ENCODE assay signal across 23 cellular contexts in the genomic region with DNA sequence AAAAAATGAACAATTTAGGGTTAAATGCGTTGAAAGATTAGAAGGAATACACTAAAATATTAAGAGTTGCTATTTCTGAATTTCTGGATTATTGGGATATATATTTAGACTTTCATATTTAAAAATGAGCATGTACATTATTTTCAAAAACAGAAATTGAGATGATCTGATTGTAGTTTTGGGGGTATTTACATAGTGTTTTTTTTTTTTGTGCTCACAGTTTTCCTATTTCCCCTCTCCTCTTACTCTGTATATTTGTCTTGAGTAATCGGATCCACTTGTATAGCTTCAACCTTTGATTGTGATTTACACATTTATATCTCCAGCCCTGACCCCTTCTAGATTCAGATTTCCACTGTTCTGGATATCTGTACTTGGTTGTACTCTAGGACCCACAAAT. TPM values are rescaled to one million over a fixed set of nuclear protein-coding genes. Genes with fewer than 3 reads are reported as not detected.
DNase-seq lines count a peak whose midpoint lies in the region; ATAC-seq and TF ChIP-seq lines count a peak whose summit lies in the region.
"Had no signal": no experiment of that assay in that cellular context is flagged by ENCODE, and none has a peak within 500 bp of the region (broad histone marks: within the 10 kb centered on the region; RNA-seq: fewer than 3 reads in every experiment).

No MANE protein-coding gene starts in this region.

- H3K27me3 Mint-ChIP-seq in natural killer cell treated with Interleukin-12 subunit alpha and Interleukin-12 subunit beta and Interleukin-15 and Interleukin-18, amount 100 ng/mL, for 72 hours = no peaks in the 10 kb centered on the region
- H3K27me3 Mint-ChIP-seq in natural killer cell (ENCODE audit: low read depth in 2 of 2) (no peaks in the 10 kb centered on the region), endothelial cell (ENCODE audit: unreplicated experiment) (peaks cover 1% of the 10 kb centered on the region)
- H3K27me3 Mint-ChIP-seq: activated CD4-positive, alpha-beta T cell treated with anti-CD3 and anti-CD28 coated beads, Interleukin-2, amount 10 ng/mL, durations not matched to agents 7 days and 5 days; progenitor cell of endocrine pancreas had no signal

- TF ChIP-seq CTCF in natural killer cell (IDR thresholded peaks at IDR 0.05) (no peak), Loucy (conservative IDR thresholded peaks at IDR 0.05; ENCODE audit: low read length) (no peak), endothelial cell (IDR thresholded peaks at IDR 0.05; ENCODE audit: unreplicated experiment) (no peak), smooth muscle cell (IDR thresholded peaks at IDR 0.05; ENCODE audit: borderline replicate concordance, insufficient read depth, poor library complexity, severe bottlenecking) (no peak)

- no peak overlapping the region for H3K4me3 Mint-ChIP-seq in natural killer cell treated with Interleukin-12 subunit alpha and Interleukin-12 subunit beta and Interleukin-15 and Interleukin-18, amount 100 ng/mL, for 72 hours
- H3K4me3 Mint-ChIP-seq in natural killer cell (no peak overlapping the region), endothelial cell (ENCODE audit: unreplicated experiment) (no peak overlapping the region)
- H3K4me3 Mint-ChIP-seq: activated CD4-positive, alpha-beta T cell treated with anti-CD3 and anti-CD28 coated beads, Interleukin-2, amount 10 ng/mL, durations not matched to agents 7 days and 5 days; endodermal cell; T-helper 2 cell treated with Interferon-gamma antibody and Interleukin-4, amounts not matched to agents 5 μg/mL and 100 μg/mL, for 36 hours had no signal

- H3K27me3 ChIP-seq in Loucy (ENCODE audit: insufficient read depth, low read length, poor library complexity, severe bottlenecking) (no peaks in the 10 kb centered on the region), smooth muscle cell (ENCODE audit: low read depth) (no peaks in the 10 kb centered on the region)
- H3K27me3 ChIP-seq: gastroesophageal sphincter, MG63, upper lobe of right lung had no signal

- no peaks in the 10 kb centered on the region for H3K9me2 ChIP-seq in Loucy (replicated peaks; ENCODE audit: low read depth, low read length)

- H3K27ac Mint-ChIP-seq in natural killer cell treated with Interleukin-12 subunit alpha and Interleukin-12 subunit beta and Interleukin-15 and Interleukin-18, amount 100 ng/mL, for 72 hours = peak overlapping the region; percentile 4 to 6
- H3K27ac Mint-ChIP-seq in natural killer cell (peak overlapping the region in 1 of 2 donors; percentile 1), endothelial cell (ENCODE audit: unreplicated experiment) (peak overlapping the region; percentile 3)
- H3K27ac Mint-ChIP-seq: activated CD4-positive, alpha-beta T cell treated with anti-CD3 and anti-CD28 coated beads, Interleukin-2, amount 10 ng/mL, durations not matched to agents 7 days and 5 days; endodermal cell; T-helper 2 cell treated with Interferon-gamma antibody and Interleukin-4, amounts not matched to agents 5 μg/mL and 100 μg/mL, for 36 hours had no signal

- no peak overlapping the region for H2AFZ ChIP-seq in Loucy (ENCODE audit: low read length)
- no peak overlapping the region for H2AFZ ChIP-seq in smooth muscle cell (ENCODE audit: low read depth)

- H3K9ac ChIP-seq in Loucy (ENCODE audit: low read depth, low read length, poor library complexity, severe bottlenecking) = peak overlapping the region; percentile 95
- no peak overlapping the region for H3K9ac ChIP-seq in smooth muscle cell (ENCODE audit: low read depth)

- H3K9me3 ChIP-seq in Loucy (ENCODE audit: insufficient read depth, low read depth, low read length) (no peaks in the 10 kb centered on the region), smooth muscle cell (replicated peaks; ENCODE audit: low read depth) (no peaks in the 10 kb centered on the region)
- H3K9me3 ChIP-seq: gastroesophageal sphincter, MG63, upper lobe of right lung had no signal

- no peaks in the 10 kb centered on the region for H3K9me3 Mint-ChIP-seq in natural killer cell treated with Interleukin-12 subunit alpha and Interleukin-12 subunit beta and Interleukin-15 and Interleukin-18, amount 100 ng/mL, for 72 hours
- H3K9me3 Mint-ChIP-seq in natural killer cell (no peaks in the 10 kb centered on the region), endothelial cell (ENCODE audit: unreplicated experiment) (no peaks in the 10 kb centered on the region)
- H3K9me3 Mint-ChIP-seq: activated CD4-positive, alpha-beta T cell treated with anti-CD3 and anti-CD28 coated beads, Interleukin-2, amount 10 ng/mL, durations not matched to agents 7 days and 5 days; endodermal cell; T-helper 2 cell treated with Interferon-gamma antibody and Interleukin-4, amounts not matched to agents 5 μg/mL and 100 μg/mL, for 36 hours had no signal

- peak overlapping the region; percentile 99 for H3K27ac ChIP-seq in smooth muscle cell (ENCODE audit: low read depth)
- H3K27ac ChIP-seq: upper lobe of right lung had no signal

- H3K4me3 ChIP-seq in Loucy (ENCODE audit: low read length, poor library complexity, severe bottlenecking) = peak overlapping the region; percentile 85
- no peak overlapping the region for H3K4me3 ChIP-seq in smooth muscle cell
- H3K4me3 ChIP-seq: gastroesophageal sphincter, MG63, upper lobe of right lung had no signal

- H3K36me3 ChIP-seq in Loucy (ENCODE audit: insufficient read depth, low read length) (no peaks in the 10 kb centered on the region), smooth muscle cell (ENCODE audit: low read depth) (no peaks in the 10 kb centered on the region)
- H3K36me3 ChIP-seq: gastroesophageal sphincter, MG63, upper lobe of right lung had no signal

- intact Hi-C loops in natural killer cell (cut with micrococcal nuclease) = no loop called here

- H3K4me2 ChIP-seq in Loucy (ENCODE audit: low read depth, low read length, poor library complexity, severe bottlenecking) (peak overlapping the region; percentile 98), smooth muscle cell (no peak overlapping the region)

- H3F3A ChIP-seq in Loucy (ENCODE audit: low read depth) (no peaks in the 10 kb centered on the region; the same call in 1 of the 2 replicates), smooth muscle cell (ENCODE audit: low read depth) (peaks cover 18% of the 10 kb centered on the region)

- H3K4me1 ChIP-seq in Loucy (ENCODE audit: insufficient read depth, low read length, poor library complexity, severe bottlenecking) (peaks cover 71% of the 10 kb centered on the region), smooth muscle cell (ENCODE audit: low read depth) (peaks cover 55% of the 10 kb centered on the region)

- peaks cover 86% of the 10 kb centered on the region for H4K20me1 ChIP-seq in Loucy (ENCODE audit: insufficient read depth, low read length, poor library complexity, severe bottlenecking)
- peaks cover 93% of the 10 kb centered on the region for H4K20me1 ChIP-seq in smooth muscle cell (ENCODE audit: low read depth)

- no peak for ATAC-seq in natural killer cell treated with Interleukin-12 subunit alpha and Interleukin-12 subunit beta and Interleukin-15 and Interleukin-18, amount 100 ng/mL, for 72 hours
- no peak for ATAC-seq in natural killer cell
- ATAC-seq: gastroesophageal sphincter, SK-N-SH treated with all-trans-retinoic acid at 6 μM for 48 hours, upper lobe of right lung had no signal

- H3K79me2 ChIP-seq in Loucy (ENCODE audit: insufficient read depth, low read length) (peaks cover 100% of the 10 kb centered on the region), smooth muscle cell (ENCODE audit: low read depth) (peaks cover 93% of the 10 kb centered on the region)

- H3K36me3 Mint-ChIP-seq in natural killer cell treated with Interleukin-12 subunit alpha and Interleukin-12 subunit beta and Interleukin-15 and Interleukin-18, amount 100 ng/mL, for 72 hours = no peaks in the 10 kb centered on the region
- no peaks in the 10 kb centered on the region for H3K36me3 Mint-ChIP-seq in natural killer cell
- H3K36me3 Mint-ChIP-seq in endothelial cell (ENCODE audit: low read depth, unreplicated experiment) = no peaks in the 10 kb centered on the region

- peaks cover 39 to 41% of the 10 kb centered on the region in 2 donors for H3K4me1 Mint-ChIP-seq in natural killer cell treated with Interleukin-12 subunit alpha and Interleukin-12 subunit beta and Interleukin-15 and Interleukin-18, amount 100 ng/mL, for 72 hours (ENCODE audit: low read depth in 2 of 2)
- H3K4me1 Mint-ChIP-seq in natural killer cell (peaks cover 30 to 43% of the 10 kb centered on the region in 2 donors), endothelial cell (ENCODE audit: unreplicated experiment) (peaks cover 36% of the 10 kb centered on the region)

- 93% methylated on average over 2 of the region's 2 CpGs for WGBS in smooth muscle cell (ENCODE audit: low lambda C conversion rate)

- DNase-seq in natural killer cell treated with Interleukin-12 subunit alpha and Interleukin-12 subunit beta and Interleukin-15 and Interleukin-18, amount 100 ng/mL, for 72 hours (ENCODE audit: low spot score) = no peak
- DNase-seq in natural killer cell (no peak), endothelial cell (ENCODE audit: low spot score) (no peak), smooth muscle cell (lab: John Stamatoyannopoulos, UW; ENCODE audit: unreplicated experiment) (no peak), NCI-H82 treated with DMSO at 0.1 percent for 48 hours (lab: John Stamatoyannopoulos, UW; ENCODE audit: unreplicated experiment) (no peak), NCI-H187 treated with DMSO at 0.1 percent for 48 hours (lab: John Stamatoyannopoulos, UW) (no peak)
- DNase-seq in activated CD8-positive, alpha-beta memory T cell treated with anti-CD3 and anti-CD28 coated beads for 24 hours = no peak
- DNase-seq: activated CD4-positive, alpha-beta T cell treated with anti-CD3 and anti-CD28 coated beads, Interleukin-2, amount 10 ng/mL, durations not matched to agents 7 days and 5 days; activated CD8-positive, alpha-beta memory T cell treated with anti-CD3 and anti-CD28 coated beads, Interleukin-2, amount 50 U/mL, for 4 hours; activated gamma-delta T cell; amygdala; cortex of kidney; DMS79; endodermal cell; MG63; NCI-H526 treated with DMSO at 0.1 percent for 48 hours; stimulated activated CD4-positive, alpha-beta T cell treated with anti-CD3 and anti-CD28 coated beads, Interleukin-1b, Interleukin-23, amount 100 ng/mL, for 48 hours; upper lobe of right lung had no signal

RNA-seq across cellular contexts. Expression of a gene that starts 5.3 kb away (rescaled TPM):
- total RNA-seq in natural killer cell treated with Interleukin-12 subunit alpha and Interleukin-12 subunit beta and Interleukin-15 and Interleukin-18, amount 100 ng/mL, for 72 hours = 10 to 100 TPM; 61.7 to 61.8 TPM
- total RNA-seq in natural killer cell (100 to 1,000 TPM; 102 to 108 (median 107) TPM), endothelial cell (ENCODE audit: unreplicated experiment) (45.1 TPM), smooth muscle cell (75.3 and 93.5 TPM in 2 replicates)
- 38.0 and 49.7 TPM in 2 replicates for polyA plus RNA-seq in smooth muscle cell
